In genomic region chr7:75452494-75452955, GRCh38 we compare ENCODE assay signal across 9 cellular contexts. TPM values are rescaled to one million over a fixed set of nuclear protein-coding genes. Genes with fewer than 3 reads are reported as not detected.
DNase-seq lines count a peak whose midpoint lies in the region; ATAC-seq and TF ChIP-seq lines count a peak whose summit lies in the region.
"Not testable (repeated sequence)": the region's sequence is repeated elsewhere in the genome, so short reads cannot be mapped to it uniquely, and the experiment has no call there.
"Had no signal": no experiment of that assay in that cellular context is flagged by ENCODE, and none has a peak within 500 bp of the region (broad histone marks: within the 10 kb centered on the region; RNA-seq: fewer than 3 reads in every experiment).

No MANE protein-coding gene starts in this region.

- not testable (repeated sequence) for H3K9me3 Mint-ChIP-seq in activated T-cell treated with anti-CD3 and anti-CD28 coated beads, Interleukin-2, amount 50 U/mL, for 4 hours

- ATAC-seq in GM19463 (IDR thresholded peaks at IDR 0.05; ENCODE audit: unreplicated experiment) (peak; percentile 88), HG02798 (IDR thresholded peaks at IDR 0.05; ENCODE audit: poor library complexity, unreplicated experiment) (peak; percentile 84), esophagus mucosa (peak; percentile 86), lower lobe of right lung (peak; percentile 80 to 86)
- ATAC-seq in activated T-cell treated with anti-CD3 and anti-CD28 coated beads, Interleukin-2, amount 50 U/mL, for 4 hours = peak; percentile 78 to 93
- peak; percentile 83 for ATAC-seq in stimulated activated naive CD8-positive, alpha-beta T cell treated with anti-CD3 and anti-CD28 coated beads, Interleukin-15, Interleukin-2, amounts not matched to agents 100 U/mL and 50 U/mL, for 24 hours

- TF ChIP-seq EP300 in Ishikawa (IDR thresholded peaks at IDR 0.05; ENCODE audit: borderline replicate concordance) = not testable (repeated sequence)

- peak; percentile 18 for TF ChIP-seq CTCF in GM12865 (IDR thresholded peaks at IDR 0.05; ENCODE audit: insufficient read depth, low read depth, low read length, missing control alignments)
- TF ChIP-seq CTCF in lower lobe of right lung (IDR thresholded peaks at IDR 0.05) = peak; percentile 49

- not testable (repeated sequence) for DNase-seq in GM12865 (ENCODE audit: low read depth); activated T-cell treated with anti-CD3 and anti-CD28 coated beads, Interleukin-2, amount 50 U/mL, for 4 hours; lower lobe of right lung; stimulated activated naive CD8-positive, alpha-beta T cell treated with anti-CD3 and anti-CD28 coated beads, Interleukin-15, Interleukin-2, amounts not matched to agents 100 U/mL and 50 U/mL, for 24 hours

- not testable (repeated sequence) for H3K36me3 Mint-ChIP-seq in activated T-cell treated with anti-CD3 and anti-CD28 coated beads, Interleukin-2, amount 50 U/mL, for 4 hours (ENCODE audit: insufficient read depth)

- H3K4me3 ChIP-seq in GM12865 (ENCODE audit: low read depth, low read length); lower lobe of right lung: not testable (repeated sequence)

- H3K4me3 Mint-ChIP-seq in activated T-cell treated with anti-CD3 and anti-CD28 coated beads, Interleukin-2, amount 50 U/mL, for 4 hours = not testable (repeated sequence)

- H3K4me1 ChIP-seq in lower lobe of right lung = not testable (repeated sequence)

- not testable (repeated sequence) for H3K36me3 ChIP-seq in lower lobe of right lung

- H3K27me3 Mint-ChIP-seq in activated T-cell treated with anti-CD3 and anti-CD28 coated beads, Interleukin-2, amount 50 U/mL, for 4 hours (ENCODE audit: low read depth) = not testable (repeated sequence)

- TF ChIP-seq RAD21 in Ishikawa (IDR thresholded peaks at IDR 0.05; ENCODE audit: low read depth) = peak; percentile 19; the same call in 1 of the 2 replicates

- not testable (repeated sequence) for H3K27me3 ChIP-seq in lower lobe of right lung (ENCODE audit: low read depth)

- not testable (repeated sequence) for H3K4me1 Mint-ChIP-seq in activated T-cell treated with anti-CD3 and anti-CD28 coated beads, Interleukin-2, amount 50 U/mL, for 4 hours (ENCODE audit: low read depth)

- H3K9me3 ChIP-seq in lower lobe of right lung = not testable (repeated sequence)

- not testable (repeated sequence) for H3K27ac ChIP-seq in lower lobe of right lung

- intact Hi-C loops in lower lobe of right lung (cut with DNase I) = not testable (repeated sequence)

RNA-seq across cellular contexts. Expression of gene POM121C, which starts 33.6 kb away (rescaled TPM):
- 10 to 100 TPM; 74.7 to 78.2 (median 75.3) TPM for total RNA-seq in activated T-cell treated with anti-CD3 and anti-CD28 coated beads, Interleukin-2, amount 50 U/mL, for 4 hours
- total RNA-seq in esophagus mucosa (30.6 TPM), lower lobe of right lung (35.7 TPM)

RNA-seq across cellular contexts. Expression of gene SPDYE5, which starts 39.6 kb away (rescaled TPM):
- total RNA-seq in activated T-cell treated with anti-CD3 and anti-CD28 coated beads, Interleukin-2, amount 50 U/mL, for 4 hours = not detected
- total RNA-seq in esophagus mucosa (not detected), lower lobe of right lung (not detected)
- total RNA-seq: suprapubic skin had no signal

RNA-seq across cellular contexts. Expression of gene TRIM73, which starts 57.1 kb away (rescaled TPM):
- 1 to 10 TPM; 3.0 to 4.7 (median 4.7) TPM for total RNA-seq in activated T-cell treated with anti-CD3 and anti-CD28 coated beads, Interleukin-2, amount 50 U/mL, for 4 hours
- total RNA-seq in esophagus mucosa (0.92 TPM), lower lobe of right lung (5.6 TPM)
